12 cellular contexts compared by ENCODE assay signal in the genomic region with DNA sequence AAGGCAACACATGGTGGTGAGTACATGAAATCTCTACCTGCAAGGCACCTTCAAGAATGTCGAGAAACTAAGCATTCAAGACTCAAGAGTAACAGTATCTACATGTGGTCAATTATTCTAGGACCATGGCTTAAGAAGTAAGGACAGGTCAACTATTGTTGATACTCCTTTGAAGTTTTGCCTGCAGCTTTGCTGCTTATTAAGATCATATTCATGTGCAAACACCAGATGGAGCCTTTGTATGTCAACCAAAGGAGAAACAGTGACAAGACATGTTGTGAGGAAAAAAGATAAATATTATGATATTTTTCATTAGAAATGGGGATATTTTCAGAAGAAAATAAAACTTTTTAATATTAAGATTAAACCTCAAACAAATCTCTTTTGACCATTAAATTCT. TPM values are rescaled to one million over a fixed set of nuclear protein-coding genes. Genes with fewer than 3 reads are reported as not detected.
DNase-seq lines count a peak whose midpoint lies in the region; ATAC-seq, FAIRE-seq and TF ChIP-seq lines count a peak whose summit lies in the region.
"Had no signal": no experiment of that assay in that cellular context is flagged by ENCODE, and none has a peak within 500 bp of the region (broad histone marks: within the 10 kb centered on the region; RNA-seq: fewer than 3 reads in every experiment).

No MANE protein-coding gene starts in this region.

- TF ChIP-seq CTCF in cardiac muscle cell (IDR thresholded peaks at IDR 0.05; ENCODE audit: low read depth, low read length) = peak; percentile 37
- TF ChIP-seq CTCF in right atrium auricular region (IDR thresholded peaks at IDR 0.05) = peak in 1 of 2 donors; percentile 45

- no peak for FAIRE-seq in small intestine (lab: Jason Lieb, UNC)

- H3K27me3 ChIP-seq in cardiac muscle cell = no peaks in the 10 kb centered on the region
- H3K27me3 ChIP-seq in right atrium auricular region = no peaks in the 10 kb centered on the region
- no peaks in the 10 kb centered on the region for H3K27me3 ChIP-seq in small intestine (ENCODE audit: control insufficient read depth in 2 of 2, insufficient read depth in 2 of 2, low read length in 2 of 2)

- no peak overlapping the region for H3K4me3 ChIP-seq in cardiac muscle cell
- no peak overlapping the region for H3K4me3 ChIP-seq in right atrium auricular region
- no peak overlapping the region for H3K4me3 ChIP-seq in small intestine (ENCODE audit: low read depth in 1 of 2, low read length in 2 of 2)
- H3K4me3 ChIP-seq: GM23338 had no signal

- H3K27ac ChIP-seq in cardiac muscle cell = no peak overlapping the region
- no peak overlapping the region for H3K27ac ChIP-seq in right atrium auricular region
- H3K27ac ChIP-seq in small intestine (ENCODE audit: low read depth in 1 of 2, low read length in 1 of 2) = no peak overlapping the region

- no peak for ATAC-seq in GM21717 (IDR thresholded peaks at IDR 0.05; ENCODE audit: unreplicated experiment)
- ATAC-seq: GM23338, T-helper 17 cell had no signal

- DNase-seq in cardiac muscle cell (ENCODE audit: low read depth in 1 of 2, low spot score in 1 of 2) = peak; percentile 3 to 47
- DNase-seq in right atrium auricular region (ENCODE audit: low spot score) = no peak
- DNase-seq in NCI-H460 (ENCODE audit: extremely low read depth, low read depth) = peak; percentile 28
- peak; percentile 1 for DNase-seq in dermis blood vessel endothelial cell
- peak; percentile 2 for DNase-seq in small intestine
- DNase-seq in T-helper 9 cell = no peak
- no peak for DNase-seq in DMS79 treated with DMSO at 0.1 percent for 48 hours (lab: John Stamatoyannopoulos, UW)
- DNase-seq: NCI-H2107; stimulated activated CD4-positive, alpha-beta T cell treated with anti-CD3 and anti-CD28 coated beads, Interleukin-2, amount 100 ng/mL, for 24 hours; T-helper 17 cell had no signal

- H3K36me3 ChIP-seq in cardiac muscle cell (no peaks in the 10 kb centered on the region), right atrium auricular region (no peaks in the 10 kb centered on the region), small intestine (ENCODE audit: control insufficient read depth in 2 of 2, insufficient read depth in 2 of 2, low read length in 2 of 2) (no peaks in the 10 kb centered on the region)

- H3K4me1 ChIP-seq in cardiac muscle cell (ENCODE audit: low read depth) = peaks cover 5% of the 10 kb centered on the region
- H3K4me1 ChIP-seq in right atrium auricular region = no peaks in the 10 kb centered on the region
- H3K4me1 ChIP-seq in small intestine (ENCODE audit: control insufficient read depth in 2 of 2, insufficient read depth in 1 of 2, low read depth in 1 of 2, low read length in 1 of 2) = no peaks in the 10 kb centered on the region

- no peaks in the 10 kb centered on the region for H3K9me3 ChIP-seq in cardiac muscle cell (ENCODE audit: low read depth)
- peaks cover 0 to 5% of the 10 kb centered on the region in 2 donors for H3K9me3 ChIP-seq in right atrium auricular region
- no peaks in the 10 kb centered on the region for H3K9me3 ChIP-seq in small intestine (ENCODE audit: control insufficient read depth, low read depth)

- WGBS in small intestine, 3 donors = 82 to 91% (median 87%) methylated on average over 1 of the region's 1 CpG

RNA-seq across cellular contexts. Expression of gene FGF7, which starts 52.3 kb away (rescaled TPM):
- total RNA-seq in cardiac muscle cell (3.8 and 5.1 TPM in 2 replicates), right atrium auricular region (10 to 100 TPM; 27.2 to 28.5 TPM), dermis blood vessel endothelial cell (under 0.01 TPM in 1 of 2 replicates, not detected in the other)
- polyA plus RNA-seq in cardiac muscle cell (6.2 and 7.8 TPM in 2 replicates), small intestine (1 to 10 TPM in 1 of 3 donors, under 1 TPM in 2; under 0.01 to 4.9 (median 0.81) TPM)
- 0.20 and 1.1 TPM in 2 replicates for total RNA-seq in NCI-H460 (2014; rRNA removed; shearing (Covaris generic))
- polyA plus RNA-seq in NCI-H460 (2014; cell fraction: nucleus; rRNA removed) = 6.4 TPM in 1 of 2 replicates, not detected in the other

Comparison
In these comparisons a context has a peak if more than half of its experiments do, and no peak if none do; other contexts are left out.
1. DNase-seq: peak in cardiac muscle cell (2 of 2), NCI-H460 (single experiment), dermis blood vessel endothelial cell (single experiment) and small intestine (single experiment); none in right atrium auricular region (single experiment), T-helper 9 cell (single experiment) and DMS79 treated with DMSO at 0.1 percent for 48 hours (single experiment).